Comparison of ENCODE assay signal across 8 cellular contexts in genomic region chr4:139184129-139184528, GRCh38. TPM values are rescaled to one million over a fixed set of nuclear protein-coding genes. Genes with fewer than 3 reads are reported as not detected.
DNase-seq lines count a peak whose midpoint lies in the region; ATAC-seq and TF ChIP-seq lines count a peak whose summit lies in the region.

No MANE protein-coding gene starts in this region.

- H3K27ac ChIP-seq in DND-41 (ENCODE audit: low read length) (no peak overlapping the region), SK-N-SH (ENCODE audit: low read depth in 2 of 2, low read length in 1 of 2) (no peak overlapping the region)

- POLR2A ChIA-PET in SK-N-SH (lab: Yijun Ruan, JAX): no interaction called here

- H3K27ac Mint-ChIP-seq in activated naive CD4-positive, alpha-beta T cell treated with anti-CD3 and anti-CD28 coated beads, Interleukin-2, amount 10 ng/mL, durations not matched to agents 7 days and 5 days: no peak overlapping the region
- no peak overlapping the region for H3K27ac Mint-ChIP-seq in effector memory CD8-positive, alpha-beta T cell

- TF ChIP-seq RAD21 in SK-N-SH (IDR thresholded peaks at IDR 0.05; ENCODE audit: low read length): peak; percentile 69

- no peaks in the 10 kb centered on the region for H3K9me3 ChIP-seq in DND-41 (ENCODE audit: insufficient read depth, low read length, severe bottlenecking)
- H3K9me3 ChIP-seq in SK-N-SH: no peaks in the 10 kb centered on the region

- no peak overlapping the region for H3K4me3 ChIP-seq in DND-41 (ENCODE audit: low read depth in 1 of 2, low read length in 2 of 2)
- H3K4me3 ChIP-seq in SK-N-SH (ENCODE audit: low read depth in 2 of 2, low read length in 1 of 2): no peak overlapping the region

- no peaks in the 10 kb centered on the region for H3K36me3 ChIP-seq in DND-41 (ENCODE audit: insufficient read depth, low read length)
- H3K36me3 ChIP-seq in SK-N-SH (replicated peaks in 1 of 2; ENCODE audit: control insufficient read depth in 1 of 2, insufficient read depth in 2 of 2, low read length in 1 of 2): no peaks in the 10 kb centered on the region

- H3K36me3 Mint-ChIP-seq in activated naive CD4-positive, alpha-beta T cell treated with anti-CD3 and anti-CD28 coated beads, Interleukin-2, amount 10 ng/mL, durations not matched to agents 7 days and 5 days: no peaks in the 10 kb centered on the region
- H3K36me3 Mint-ChIP-seq in effector memory CD8-positive, alpha-beta T cell (ENCODE audit: insufficient read depth): peaks cover 3% of the 10 kb centered on the region

- CTCF ChIA-PET in SK-N-SH (lab: Yijun Ruan, JAX): interaction anchor here (0.6 kb wide), 1 partner anchor 112 kb away, joined by 3 read pairs; no protein-coding TSS in a partner anchor
- CTCF ChIA-PET in activated naive CD4-positive, alpha-beta T cell treated with anti-CD3 and anti-CD28 coated beads, Interleukin-2, amount 10 ng/mL, durations not matched to agents 7 days and 5 days (lab: Charles Lee): interaction anchor here (0.9 kb wide), 1 partner anchor 111 kb away, joined by 4 read pairs; no protein-coding TSS in a partner anchor

- peak; percentile 48 for TF ChIP-seq CTCF in DND-41 (IDR thresholded peaks at IDR 0.05; ENCODE audit: borderline replicate concordance, extremely low read depth, low read length, poor library complexity, severe bottlenecking)
- peak; percentile 53 for TF ChIP-seq CTCF in SK-N-SH (IDR thresholded peaks at IDR 0.05)

- H2AFZ ChIP-seq in DND-41 (ENCODE audit: low read depth, low read length) (no peak overlapping the region), SK-N-SH (ENCODE audit: low read depth) (no peak overlapping the region)

- H3K9ac ChIP-seq in DND-41 (ENCODE audit: low read depth, low read length) (no peak overlapping the region), SK-N-SH (no peak overlapping the region)

- no peak for DNase-seq in DND-41
- no peak for DNase-seq in SK-N-SH
- peak; percentile 67 for DNase-seq in iris pigment epithelial cell (ENCODE audit: low read depth)
- DNase-seq in activated naive CD4-positive, alpha-beta T cell treated with anti-CD3 and anti-CD28 coated beads, Interleukin-2, amount 10 ng/mL, durations not matched to agents 7 days and 5 days: no peak
- no peak for DNase-seq in activated gamma-delta T cell (lab: John Stamatoyannopoulos, UW)
- DNase-seq in effector memory CD8-positive, alpha-beta T cell: no peak
- DNase-seq in NCI-H524 treated with DMSO at 0.1 percent for 48 hours (lab: John Stamatoyannopoulos, UW): no peak

- H3K27me3 ChIP-seq in DND-41 (ENCODE audit: insufficient read depth, low read length, poor library complexity) (no peaks in the 10 kb centered on the region), SK-N-SH (ENCODE audit: insufficient read depth) (no peaks in the 10 kb centered on the region)

- no peak overlapping the region for H3K4me2 ChIP-seq in DND-41 (ENCODE audit: insufficient read depth, low read length)
- no peak overlapping the region for H3K4me2 ChIP-seq in SK-N-SH

- H3F3A ChIP-seq in SK-N-SH (replicated peaks; ENCODE audit: insufficient read depth): peaks cover 2% of the 10 kb centered on the region

- ATAC-seq in DND-41 (ENCODE audit: insufficient read depth, low read depth) (peak; percentile 68; the same call in 2 of the 3 replicates), GM21723 (IDR thresholded peaks at IDR 0.05; ENCODE audit: unreplicated experiment) (peak; percentile 68)
- ATAC-seq in effector memory CD8-positive, alpha-beta T cell (replicated peaks): no peak

- H3K27me3 Mint-ChIP-seq in activated naive CD4-positive, alpha-beta T cell treated with anti-CD3 and anti-CD28 coated beads, Interleukin-2, amount 10 ng/mL, durations not matched to agents 7 days and 5 days: peaks cover 3% of the 10 kb centered on the region
- H3K27me3 Mint-ChIP-seq in effector memory CD8-positive, alpha-beta T cell: peaks cover 0 to 9% of the 10 kb centered on the region in 2 donors

- H3K9me2 ChIP-seq in SK-N-SH: no peaks in the 10 kb centered on the region

- H4K20me1 ChIP-seq in DND-41 (ENCODE audit: insufficient read depth, low read length) (no peaks in the 10 kb centered on the region), SK-N-SH (ENCODE audit: insufficient read depth) (no peaks in the 10 kb centered on the region)

- H3K79me2 ChIP-seq in DND-41 (ENCODE audit: insufficient read depth, low read length): no peaks in the 10 kb centered on the region
- no peaks in the 10 kb centered on the region for H3K79me2 ChIP-seq in SK-N-SH (ENCODE audit: insufficient read depth)

- no peak for TF ChIP-seq EP300 in SK-N-SH (IDR thresholded peaks at IDR 0.05; ENCODE audit: borderline replicate concordance in 1 of 2, low read depth in 1 of 2, low read length in 1 of 2)

- no peak overlapping the region for H3K4me3 Mint-ChIP-seq in activated naive CD4-positive, alpha-beta T cell treated with anti-CD3 and anti-CD28 coated beads, Interleukin-2, amount 10 ng/mL, durations not matched to agents 7 days and 5 days
- H3K4me3 Mint-ChIP-seq in effector memory CD8-positive, alpha-beta T cell: no peak overlapping the region

- no peaks in the 10 kb centered on the region for H3K9me3 Mint-ChIP-seq in activated naive CD4-positive, alpha-beta T cell treated with anti-CD3 and anti-CD28 coated beads, Interleukin-2, amount 10 ng/mL, durations not matched to agents 7 days and 5 days
- no peaks in the 10 kb centered on the region for H3K9me3 Mint-ChIP-seq in effector memory CD8-positive, alpha-beta T cell

- peaks cover 7% of the 10 kb centered on the region for H3K4me1 Mint-ChIP-seq in activated naive CD4-positive, alpha-beta T cell treated with anti-CD3 and anti-CD28 coated beads, Interleukin-2, amount 10 ng/mL, durations not matched to agents 7 days and 5 days
- H3K4me1 Mint-ChIP-seq in effector memory CD8-positive, alpha-beta T cell (ENCODE audit: low read depth in 2 of 2): no peaks in the 10 kb centered on the region

- H3K4me1 ChIP-seq in DND-41 (ENCODE audit: insufficient read depth, low read length): no peaks in the 10 kb centered on the region; the same call in 1 of the 2 replicates
- no peaks in the 10 kb centered on the region for H3K4me1 ChIP-seq in SK-N-SH (ENCODE audit: control insufficient read depth in 1 of 2, insufficient read depth in 2 of 2, low read depth in 1 of 2, low read length in 1 of 2)

TF ChIP-seq in SK-N-SH, 30 proteins besides CTCF, POLR2A, EP300 and RAD21:
- TF ChIP-seq EZH2phosphoT487 (IDR thresholded peaks at IDR 0.05; ENCODE audit: borderline replicate concordance, low read depth) (no peak), SMC3 (IDR thresholded peaks at IDR 0.05; ENCODE audit: low read depth, low read length) (peak; percentile 39)

RNA-seq across cellular contexts. Expression of gene ELF2, which starts 7.1 kb away (rescaled TPM):
- 14.0 and 19.1 TPM in 2 replicates for polyA plus RNA-seq in SK-N-SH (2012; rRNA removed)
- 16.8 and 17.6 TPM in 2 replicates for polyA plus RNA-seq in SK-N-SH (2012; cell fraction: cytosol; rRNA removed)
- 24.5 and 41.2 TPM in 2 replicates for polyA plus RNA-seq in SK-N-SH (2012; cell fraction: nucleus; rRNA removed)
